In the genomic region with DNA sequence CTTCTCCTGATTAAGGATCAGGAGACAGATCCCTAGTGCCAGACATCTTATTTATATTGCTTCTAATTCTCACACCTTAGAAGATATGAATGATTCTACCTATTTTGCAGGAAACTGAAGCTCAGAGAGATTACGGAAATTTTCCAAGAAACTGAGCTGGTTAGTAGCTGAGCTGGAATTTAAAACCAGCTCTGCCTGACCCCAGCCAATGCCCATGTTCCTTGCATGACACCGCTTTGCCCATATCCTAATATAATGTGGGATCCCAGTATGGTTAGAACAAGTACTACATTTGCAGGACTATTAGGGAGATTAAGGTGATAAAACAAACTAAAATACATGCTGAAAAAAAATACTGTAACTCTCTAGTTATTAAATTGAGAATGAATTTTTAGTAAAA, we compare ENCODE assay signal across 9 cellular contexts. TPM values are rescaled to one million over a fixed set of nuclear protein-coding genes. Genes with fewer than 3 reads are reported as not detected.
DNase-seq lines count a peak whose midpoint lies in the region; ATAC-seq, FAIRE-seq and TF ChIP-seq lines count a peak whose summit lies in the region.
"Had no signal": no experiment of that assay in that cellular context is flagged by ENCODE, and none has a peak within 500 bp of the region (broad histone marks: within the 10 kb centered on the region; RNA-seq: fewer than 3 reads in every experiment).

No MANE protein-coding gene starts in this region.

- peak overlapping the region in 6 of 8 donors; percentile 26 to 72 (median 60) for H3K4me3 Mint-ChIP-seq in CD4-positive, alpha-beta memory T cell
- H3K4me3 Mint-ChIP-seq in naive thymus-derived CD8-positive, alpha-beta T cell, result peak overlapping the region in 6 of 10 donors; percentile 0 to 72 (median 42)

- H3K27ac ChIP-seq in CD4-positive, alpha-beta memory T cell (ENCODE audit: low read depth, low read length), result no peak overlapping the region
- H3K27ac ChIP-seq in HUES6 (ENCODE audit: low read depth, low read length), result 0 out of 2 replicates have a peak overlapping the region, but pooled peaks have one; percentile 23

- H3K27ac Mint-ChIP-seq in CD4-positive, alpha-beta memory T cell, result peak overlapping the region in 4 of 7 donors; percentile 8 to 58 (median 26)
- peak overlapping the region in 7 of 10 donors; percentile 6 to 69 (median 58) for H3K27ac Mint-ChIP-seq in naive thymus-derived CD8-positive, alpha-beta T cell

- TF ChIP-seq CTCF in bronchial epithelial cell (IDR thresholded peaks at IDR 0.05; ENCODE audit: insufficient read depth, low read length, severe bottlenecking) (no peak), GM10248 (IDR thresholded peaks at IDR 0.05; ENCODE audit: control extremely low read depth, extremely low read depth, low read depth, missing control alignments) (no peak)

- H3K9ac ChIP-seq in HUES6 (ENCODE audit: low read length), result peak overlapping the region; percentile 13

- H3K4me1 Mint-ChIP-seq in CD4-positive, alpha-beta memory T cell, result peaks cover 36 to 55% (median 44%) of the 10 kb centered on the region in 4 donors
- peaks cover 22 to 51% (median 40%) of the 10 kb centered on the region in 4 donors for H3K4me1 Mint-ChIP-seq in naive thymus-derived CD8-positive, alpha-beta T cell

- no peaks in the 10 kb centered on the region for H3K36me3 ChIP-seq in CD4-positive, alpha-beta memory T cell (ENCODE audit: insufficient read depth, low read length)
- H3K36me3 ChIP-seq in HUES6 (ENCODE audit: control insufficient read depth, insufficient read depth, low read length) (no peaks in the 10 kb centered on the region), bronchial epithelial cell (ENCODE audit: control insufficient read depth, insufficient read depth, low read length) (no peaks in the 10 kb centered on the region)

- H3K4me3 ChIP-seq in CD4-positive, alpha-beta memory T cell (ENCODE audit: low read length in 2 of 2), result no peak overlapping the region
- H3K4me3 ChIP-seq in HUES6 (ENCODE audit: low read depth, low read length) (peak overlapping the region; percentile 85), bronchial epithelial cell (ENCODE audit: low read depth, low read length) (peak overlapping the region; percentile 17)

- peaks cover 0 to 1% (median 0%) of the 10 kb centered on the region in 8 donors for H3K9me3 Mint-ChIP-seq in CD4-positive, alpha-beta memory T cell
- no peaks in the 10 kb centered on the region for H3K9me3 Mint-ChIP-seq in naive thymus-derived CD8-positive, alpha-beta T cell

- POLR2A ChIA-PET in CD4-positive, alpha-beta memory T cell (lab: Charles Lee; ENCODE audit: partially characterized antibody), result interaction anchor here (0.8 to 3.7 kb wide), 3 partner anchors 39 to 1762 kb away, joined by 3 to 44 read pairs (median 36); a partner anchor contains a TSS
- POLR2A ChIA-PET in naive thymus-derived CD8-positive, alpha-beta T cell (lab: Charles Lee), result interaction anchor here (1.2 kb wide), 2 partner anchors 39 to 40 kb away, joined by 4 read pairs; no protein-coding TSS in a partner anchor
- POLR2A ChIA-PET in GM10248 (lab: Yijun Ruan, JAX), result no interaction called here

- no peak for FAIRE-seq in bronchial epithelial cell (lab: Jason Lieb, UNC)

- CTCF ChIA-PET in CD4-positive, alpha-beta memory T cell (lab: Charles Lee; ENCODE audit: partially characterized antibody), result interaction anchor here (0.9 to 3.9 kb wide), 5 partner anchors 12 to 244 kb away, joined by 3 to 13 read pairs (median 4); a partner anchor contains a TSS
- CTCF ChIA-PET in GM10248 (lab: Yijun Ruan, JAX), result interaction anchor here (0.9 to 4.7 kb wide), 5 partner anchors 9 to 17 kb away, joined by 3 to 27 read pairs (median 3); no protein-coding TSS in a partner anchor

- H3K4me1 ChIP-seq in CD4-positive, alpha-beta memory T cell (ENCODE audit: insufficient read depth, low read length), result peaks cover 83% of the 10 kb centered on the region
- H3K4me1 ChIP-seq in HUES6 (ENCODE audit: control insufficient read depth, insufficient read depth, low read length), result peaks cover 35% of the 10 kb centered on the region

- no peaks in the 10 kb centered on the region for H3K9me3 ChIP-seq in CD4-positive, alpha-beta memory T cell (ENCODE audit: control insufficient read depth in 1 of 2, low read length in 2 of 2)
- H3K9me3 ChIP-seq in HUES6 (ENCODE audit: control insufficient read depth, insufficient read depth, low read depth, low read length), result no peaks in the 10 kb centered on the region

- no peaks in the 10 kb centered on the region for H3K27me3 ChIP-seq in CD4-positive, alpha-beta memory T cell (ENCODE audit: insufficient read depth, low read length)
- no peaks in the 10 kb centered on the region for H3K27me3 ChIP-seq in HUES6 (ENCODE audit: control insufficient read depth, insufficient read depth, low read length)
- no peaks in the 10 kb centered on the region for H3K27me3 ChIP-seq in bronchial epithelial cell (ENCODE audit: control insufficient read depth, insufficient read depth, low read length)

- no peak for DNase-seq in CD4-positive, alpha-beta memory T cell
- DNase-seq in bronchial epithelial cell (ENCODE audit: low read depth) (peak; percentile 29), GM10248 (ENCODE audit: extremely low spot score) (no peak), CD1c-positive myeloid dendritic cell (ENCODE audit: extremely low spot score) (no peak)
- no peak for DNase-seq in naive thymus-derived CD8-positive, alpha-beta T cell
- DNase-seq: stimulated activated CD8-positive, alpha-beta memory T cell treated with anti-CD3 and anti-CD28 coated beads, Interleukin-4, amount 100 ng/mL, for 48 hours had no signal

- H3K36me3 Mint-ChIP-seq in CD4-positive, alpha-beta memory T cell, result peaks cover 0 to 2% of the 10 kb centered on the region in 2 donors
- peaks cover 0 to 2% (median 0%) of the 10 kb centered on the region in 3 donors for H3K36me3 Mint-ChIP-seq in naive thymus-derived CD8-positive, alpha-beta T cell

- ATAC-seq in naive thymus-derived CD8-positive, alpha-beta T cell, result no peak
- ATAC-seq in GM21723 (IDR thresholded peaks at IDR 0.05; ENCODE audit: unreplicated experiment) (no peak), GM18498 (IDR thresholded peaks at IDR 0.05; ENCODE audit: unreplicated experiment) (no peak)

- intact Hi-C loops in CD4-positive, alpha-beta memory T cell (cut with micrococcal nuclease), result loop anchor here (5.0 to 10.0 kb wide), 2 partner anchors 245 to 462 kb away; a partner anchor contains a TSS

- H3K27me3 Mint-ChIP-seq in CD4-positive, alpha-beta memory T cell, result no peaks in the 10 kb centered on the region
- H3K27me3 Mint-ChIP-seq in naive thymus-derived CD8-positive, alpha-beta T cell, result no peaks in the 10 kb centered on the region

RNA-seq across cellular contexts. Expression of a gene that starts 1.9 kb away (rescaled TPM):
- 10 to 100 TPM; 73.6 to 78.3 TPM for total RNA-seq in CD4-positive, alpha-beta memory T cell
- 10 to 100 TPM; 44.7 to 56.5 TPM for polyA plus RNA-seq in CD4-positive, alpha-beta memory T cell
- 96.9 and 118 TPM in 2 replicates for total RNA-seq in bronchial epithelial cell
- total RNA-seq in naive thymus-derived CD8-positive, alpha-beta T cell, result 10 to 100 TPM; 67.2 to 68.3 TPM
- polyA plus RNA-seq in naive thymus-derived CD8-positive, alpha-beta T cell, result 10 to 100 TPM; 36.8 to 50.9 (median 37.8) TPM

RNA-seq across cellular contexts. Expression of a gene that starts 39.1 kb away (rescaled TPM):
- 100 to 1,000 TPM; 188 to 201 TPM for total RNA-seq in CD4-positive, alpha-beta memory T cell
- polyA plus RNA-seq in CD4-positive, alpha-beta memory T cell, result 1,000 to 10,000 TPM in 1 of 2 donors, 100 to 1,000 TPM in 1; 809 to 1,007 TPM
- 124 and 176 TPM in 2 replicates for total RNA-seq in bronchial epithelial cell
- total RNA-seq in naive thymus-derived CD8-positive, alpha-beta T cell, result 100 to 1,000 TPM; 198 to 213 TPM
- 1,000 to 10,000 TPM in 1 of 3 donors, 100 to 1,000 TPM in 2; 788 to 1,025 (median 870) TPM for polyA plus RNA-seq in naive thymus-derived CD8-positive, alpha-beta T cell

Comparison
In these comparisons a context has a peak if more than half of its experiments do, and no peak if none do; other contexts are left out.
1. H3K4me3 ChIP-seq: peak in HUES6 (single experiment) and bronchial epithelial cell (single experiment); none in CD4-positive, alpha-beta memory T cell (0 of 2).